14 cellular contexts compared by ENCODE assay signal in the genomic region with DNA sequence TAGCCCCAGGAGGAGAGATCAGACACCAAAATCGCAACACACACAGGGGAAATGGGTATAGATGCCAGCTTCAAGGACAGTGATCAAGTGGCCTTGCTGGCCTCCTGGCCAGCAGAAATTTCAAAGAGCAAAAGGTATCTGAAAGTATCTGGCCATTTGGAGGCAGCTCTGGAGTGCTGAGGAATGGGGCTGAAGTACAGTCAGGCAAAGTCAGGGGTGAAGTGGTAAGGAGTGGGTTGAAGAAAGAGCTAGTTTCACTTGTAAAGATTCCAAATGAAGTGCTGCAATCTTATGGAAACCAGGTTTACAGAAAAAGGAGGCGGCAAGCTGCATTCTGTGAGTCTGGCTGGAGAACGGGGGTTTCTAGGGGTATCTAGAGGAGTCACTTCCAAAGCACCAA. TPM values are rescaled to one million over a fixed set of nuclear protein-coding genes. Genes with fewer than 3 reads are reported as not detected.
DNase-seq lines count a peak whose midpoint lies in the region; ATAC-seq and TF ChIP-seq lines count a peak whose summit lies in the region.
"Had no signal": no experiment of that assay in that cellular context is flagged by ENCODE, and none has a peak within 500 bp of the region (broad histone marks: within the 10 kb centered on the region; RNA-seq: fewer than 3 reads in every experiment).

No MANE protein-coding gene starts in this region.

- H3K9me3 Mint-ChIP-seq in IgD-negative memory B cell, result no peaks in the 10 kb centered on the region
- H3K9me3 Mint-ChIP-seq in activated T-helper 2 cell treated with anti-CD3 and anti-CD28 coated beads, Interferon-gamma antibody, Interleukin-2, Interleukin-4, amounts not matched to agents 10 μg/mL and 5 μg/mL and 100 μg/mL, durations not matched to agents 14 hours and 24 hours and 36 hours, result no peaks in the 10 kb centered on the region
- no peaks in the 10 kb centered on the region for H3K9me3 Mint-ChIP-seq in stimulated activated memory B cell treated with anti-CD40 and anti-IgM and Interleukin-4, amounts not matched to agents 10 μg/mL and 1 μg/mL and 100 μg/mL, for 72 hours

- no peaks in the 10 kb centered on the region for H3K9me3 ChIP-seq in liver (ENCODE audit: control insufficient read depth in 4 of 4, low read length in 3 of 4)

- no peaks in the 10 kb centered on the region for H3K27me3 ChIP-seq in liver (ENCODE audit: control insufficient read depth in 4 of 4, insufficient read depth in 4 of 4, low read length in 3 of 4)

- H3K4me3 ChIP-seq in liver (ENCODE audit: low read depth in 1 of 3, low read length in 3 of 3), result no peak overlapping the region

- no peaks in the 10 kb centered on the region for H3K27me3 Mint-ChIP-seq in IgD-negative memory B cell
- H3K27me3 Mint-ChIP-seq in activated T-helper 2 cell treated with anti-CD3 and anti-CD28 coated beads, Interferon-gamma antibody, Interleukin-2, Interleukin-4, amounts not matched to agents 10 μg/mL and 5 μg/mL and 100 μg/mL, durations not matched to agents 14 hours and 24 hours and 36 hours (ENCODE audit: low read depth), result no peaks in the 10 kb centered on the region
- H3K27me3 Mint-ChIP-seq in stimulated activated memory B cell treated with anti-CD40 and anti-IgM and Interleukin-4, amounts not matched to agents 10 μg/mL and 1 μg/mL and 100 μg/mL, for 72 hours, result no peaks in the 10 kb centered on the region

- no peak for ATAC-seq in stimulated activated memory B cell treated with anti-CD40 and anti-IgM and Interleukin-4, amounts not matched to agents 10 μg/mL and 1 μg/mL and 100 μg/mL, for 72 hours
- ATAC-seq in HG03565 (IDR thresholded peaks at IDR 0.05; ENCODE audit: unreplicated experiment) (no peak), GM19395 (IDR thresholded peaks at IDR 0.05; ENCODE audit: unreplicated experiment) (no peak)

- DNase-seq in activated T-helper 2 cell treated with anti-CD3 and anti-CD28 coated beads, Interferon-gamma antibody, Interleukin-2, Interleukin-4, amounts not matched to agents 10 μg/mL and 5 μg/mL and 100 μg/mL, durations not matched to agents 14 hours and 24 hours and 36 hours (ENCODE audit: low spot score), result no peak
- DNase-seq in stimulated activated CD4-positive, alpha-beta T cell treated with anti-CD3 and anti-CD28 coated beads, Interleukin-4, amount 100 ng/mL, for 4 hours, result no peak
- DNase-seq: activated gamma-delta T cell treated with Interleukin-2 at 50 U/mL for 16 hours; cortex of kidney; foreskin melanocyte; kidney glomerular epithelial cell; NCI-H1092 treated with DMSO at 0.1 percent for 48 hours; NCI-H510A treated with DMSO at 0.1 percent for 48 hours; stimulated activated CD4-positive, alpha-beta T cell treated with anti-CD3 and anti-CD28 coated beads, Interleukin-2, amount 100 ng/mL, for 24 hours had no signal

- peak overlapping the region in 3 of 4 donors; percentile 39 to 79 (median 66) for H3K4me3 Mint-ChIP-seq in IgD-negative memory B cell
- peak overlapping the region; percentile 63 for H3K4me3 Mint-ChIP-seq in activated T-helper 2 cell treated with anti-CD3 and anti-CD28 coated beads, Interferon-gamma antibody, Interleukin-2, Interleukin-4, amounts not matched to agents 10 μg/mL and 5 μg/mL and 100 μg/mL, durations not matched to agents 14 hours and 24 hours and 36 hours (ENCODE audit: low read depth)
- H3K4me3 Mint-ChIP-seq in stimulated activated memory B cell treated with anti-CD40 and anti-IgM and Interleukin-4, amounts not matched to agents 10 μg/mL and 1 μg/mL and 100 μg/mL, for 72 hours, result no peak overlapping the region

- H3K9ac ChIP-seq in liver (ENCODE audit: low read depth in 1 of 2, low read length in 2 of 2), result peak overlapping the region; percentile 12 to 33

- peaks cover 0 to 18% (median 14%) of the 10 kb centered on the region in 4 donors for H3K36me3 ChIP-seq in liver (ENCODE audit: control insufficient read depth in 4 of 4, insufficient read depth in 3 of 4, low read depth in 1 of 4, low read length in 3 of 4)

- peak overlapping the region; percentile 94 to 95 for H3K27ac ChIP-seq in liver (ENCODE audit: low read depth in 1 of 2, low read length in 2 of 2)

- no peak for TF ChIP-seq RAD21 in liver (IDR thresholded peaks at IDR 0.05)

- H3K4me1 ChIP-seq in liver (ENCODE audit: control insufficient read depth in 4 of 4, insufficient read depth in 4 of 4, low read length in 3 of 4), result peaks cover 0 to 27% (median 8%) of the 10 kb centered on the region in 4 donors

- peak overlapping the region; percentile 25 to 99 (median 90) for H3K27ac Mint-ChIP-seq in IgD-negative memory B cell
- peak overlapping the region; percentile 86 for H3K27ac Mint-ChIP-seq in activated T-helper 2 cell treated with anti-CD3 and anti-CD28 coated beads, Interferon-gamma antibody, Interleukin-2, Interleukin-4, amounts not matched to agents 10 μg/mL and 5 μg/mL and 100 μg/mL, durations not matched to agents 14 hours and 24 hours and 36 hours
- peak overlapping the region; percentile 88 for H3K27ac Mint-ChIP-seq in stimulated activated memory B cell treated with anti-CD40 and anti-IgM and Interleukin-4, amounts not matched to agents 10 μg/mL and 1 μg/mL and 100 μg/mL, for 72 hours

- no peak for TF ChIP-seq CTCF in liver (IDR thresholded peaks at IDR 0.05; ENCODE audit: low read depth, low read length, missing input control)

- intact Hi-C loops in activated T-helper 2 cell treated with anti-CD3 and anti-CD28 coated beads, Interferon-gamma antibody, Interleukin-2, Interleukin-4, amounts not matched to agents 10 μg/mL and 5 μg/mL and 100 μg/mL, durations not matched to agents 14 hours and 24 hours and 36 hours (cut with micrococcal nuclease), result loop anchor here (5.0 kb wide), 2 partner anchors 136 to 1351 kb away; no protein-coding TSS in a partner anchor

- H3K36me3 Mint-ChIP-seq in IgD-negative memory B cell, result peaks cover 18% of the 10 kb centered on the region
- peaks cover 47% of the 10 kb centered on the region for H3K36me3 Mint-ChIP-seq in activated T-helper 2 cell treated with anti-CD3 and anti-CD28 coated beads, Interferon-gamma antibody, Interleukin-2, Interleukin-4, amounts not matched to agents 10 μg/mL and 5 μg/mL and 100 μg/mL, durations not matched to agents 14 hours and 24 hours and 36 hours (ENCODE audit: low read depth)
- peaks cover 49% of the 10 kb centered on the region for H3K36me3 Mint-ChIP-seq in stimulated activated memory B cell treated with anti-CD40 and anti-IgM and Interleukin-4, amounts not matched to agents 10 μg/mL and 1 μg/mL and 100 μg/mL, for 72 hours

- WGBS in liver, result 95% methylated on average over 3 of the region's 3 CpGs

- H3K4me1 Mint-ChIP-seq in IgD-negative memory B cell, result peaks cover 26 to 29% (median 28%) of the 10 kb centered on the region in 3 donors
- H3K4me1 Mint-ChIP-seq in activated T-helper 2 cell treated with anti-CD3 and anti-CD28 coated beads, Interferon-gamma antibody, Interleukin-2, Interleukin-4, amounts not matched to agents 10 μg/mL and 5 μg/mL and 100 μg/mL, durations not matched to agents 14 hours and 24 hours and 36 hours (ENCODE audit: low read depth), result peaks cover 39% of the 10 kb centered on the region
- peaks cover 40% of the 10 kb centered on the region for H3K4me1 Mint-ChIP-seq in stimulated activated memory B cell treated with anti-CD40 and anti-IgM and Interleukin-4, amounts not matched to agents 10 μg/mL and 1 μg/mL and 100 μg/mL, for 72 hours

TF ChIP-seq in liver, 16 proteins besides CTCF, POLR2A, EP300 and RAD21 (continues in another document):
- TF ChIP-seq MAX (IDR thresholded peaks at IDR 0.05) (no peak), HNF4G (IDR thresholded peaks at IDR 0.05) (no peak), GABPA (IDR thresholded peaks at IDR 0.05 in 1 of 2, conservative IDR thresholded peaks at IDR 0.05 in 1 of 2) (no peak), ZBTB33 (IDR thresholded peaks at IDR 0.05) (no peak), SP1 (IDR thresholded peaks at IDR 0.05) (no peak), FOXA2 (IDR thresholded peaks at IDR 0.05) (no peak), FOXA1 (IDR thresholded peaks at IDR 0.05) (no peak)

RNA-seq across cellular contexts. Expression of gene PCBP1, which starts 19.2 kb away (rescaled TPM):
- polyA plus RNA-seq in IgD-negative memory B cell (123 TPM), liver (100 to 1,000 TPM in 1 of 2 donors, 10 to 100 TPM in 1; 88.0 to 202 TPM)
- total RNA-seq in activated T-helper 2 cell treated with anti-CD3 and anti-CD28 coated beads, Interferon-gamma antibody, Interleukin-2, Interleukin-4, amounts not matched to agents 10 μg/mL and 5 μg/mL and 100 μg/mL, durations not matched to agents 14 hours and 24 hours and 36 hours, result 433 and 442 TPM in 2 replicates
- total RNA-seq in liver, result 10 to 100 TPM; 64.0 to 87.9 TPM
